In the genomic region with DNA sequence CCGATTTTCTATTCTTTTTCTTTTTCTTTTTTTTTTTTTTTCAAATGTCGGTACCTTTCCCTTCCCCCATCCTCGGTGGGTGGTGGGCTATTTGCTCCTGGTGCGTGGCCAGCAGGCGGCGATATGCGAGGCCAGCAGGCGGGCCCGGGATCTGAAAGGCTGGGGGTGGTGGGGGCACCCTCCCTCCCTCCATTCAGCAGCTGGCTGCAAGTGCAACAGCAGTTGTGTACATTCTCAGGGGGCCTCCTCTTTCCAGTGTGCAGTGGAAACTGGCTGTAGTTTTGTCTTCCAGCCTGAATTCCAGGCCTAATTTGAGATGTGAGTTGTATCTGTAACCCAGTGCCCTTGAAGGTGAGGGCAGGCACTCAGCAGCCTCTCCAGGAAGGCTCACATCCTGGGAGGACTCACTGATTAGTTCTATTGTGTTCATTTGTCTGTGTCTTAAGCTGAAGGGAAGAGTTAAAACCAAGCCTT, we compare ENCODE assay signal across 8 cellular contexts. TPM values are rescaled to one million over a fixed set of nuclear protein-coding genes. Genes with fewer than 3 reads are reported as not detected.
A peak's percentile ranks its signal among the peaks of the same experiment; 100 is the strongest.
DNase-seq lines count a peak whose midpoint lies in the region; ATAC-seq, FAIRE-seq and TF ChIP-seq lines count a peak whose summit lies in the region.

No MANE protein-coding gene starts in this region.

- H3K9me3 Mint-ChIP-seq in activated T-helper 17 cell treated with anti-CD3 and anti-CD28 coated beads, Interleukin-2, amount 50 U/mL, for 72 hours = no peaks in the 10 kb centered on the region

- no peak for FAIRE-seq in A549 (lab: Jason Lieb, UNC)
- no peak for FAIRE-seq in GM12891 (lab: Jason Lieb, UNC)

- H3K27me3 ChIP-seq in lower lobe of right lung (ENCODE audit: low read depth) (peaks cover 43% of the 10 kb centered on the region), vagina (no peaks in the 10 kb centered on the region)

- peak; percentile 13 to 22; a peak in 1 of 5 replicates for TF ChIP-seq RAD21 in A549 (conservative IDR thresholded peaks at IDR 0.05 in 1 of 2, IDR thresholded peaks at IDR 0.05 in 1 of 2)

- H3K36me3 Mint-ChIP-seq in activated T-helper 17 cell treated with anti-CD3 and anti-CD28 coated beads, Interleukin-2, amount 50 U/mL, for 72 hours (ENCODE audit: low read depth) = no peaks in the 10 kb centered on the region

- no peak overlapping the region for H3K27ac Mint-ChIP-seq in activated T-helper 17 cell treated with anti-CD3 and anti-CD28 coated beads, Interleukin-2, amount 50 U/mL, for 72 hours

- peak; percentile 32 for TF ChIP-seq CTCF in A549 (IDR thresholded peaks at IDR 0.05)
- peak; percentile 24 for TF ChIP-seq CTCF in lower lobe of right lung (IDR thresholded peaks at IDR 0.05)
- no peak for TF ChIP-seq CTCF in vagina (IDR thresholded peaks at IDR 0.05)

- ATAC-seq in A549 (no peak), lower lobe of right lung (no peak), GM21529 (IDR thresholded peaks at IDR 0.05; ENCODE audit: unreplicated experiment) (no peak), GM18909 (IDR thresholded peaks at IDR 0.05; ENCODE audit: poor library complexity, unreplicated experiment) (no peak), GM18502 (IDR thresholded peaks at IDR 0.05; ENCODE audit: poor library complexity, unreplicated experiment) (no peak)
- ATAC-seq in activated T-helper 17 cell treated with anti-CD3 and anti-CD28 coated beads, Interleukin-2, amount 50 U/mL, for 72 hours (replicated peaks) = no peak

- POLR2A ChIA-PET in A549 (lab: Yijun Ruan, JAX) = interaction anchor here (0.5 kb wide), 1 partner anchor 1257 kb away, joined by 3 read pairs; no protein-coding TSS in a partner anchor

- no peak for TF ChIP-seq EP300 in A549 (IDR thresholded peaks at IDR 0.05)

- TF ChIP-seq POLR2A in A549 (IDR thresholded peaks at IDR 0.05; ENCODE audit: low read length) = no peak
- no peak for TF ChIP-seq POLR2A in GM12891 (IDR thresholded peaks at IDR 0.05; ENCODE audit: low read depth, low read length)
- no peak for TF ChIP-seq POLR2A in vagina (IDR thresholded peaks at IDR 0.05)

- no peaks in the 10 kb centered on the region for H3K4me1 Mint-ChIP-seq in activated T-helper 17 cell treated with anti-CD3 and anti-CD28 coated beads, Interleukin-2, amount 50 U/mL, for 72 hours

- H3K4me1 ChIP-seq in A549 (peaks cover 24% of the 10 kb centered on the region), lower lobe of right lung (peaks cover 47% of the 10 kb centered on the region), vagina (peaks cover 47% of the 10 kb centered on the region)

- DNase-seq in A549 (ENCODE audit: low read depth in 1 of 2, low spot score in 1 of 2) = peak in 1 of 2 experiments; percentile 42
- peak; percentile 32 for DNase-seq in GM12891 (ENCODE audit: insufficient read length, low spot score)
- DNase-seq in lower lobe of right lung = no peak
- no peak for DNase-seq in vagina (ENCODE audit: extremely low spot score in 2 of 2)

- CTCF ChIA-PET in A549 (lab: Yijun Ruan, JAX) = interaction anchor here (0.7 to 1.3 kb wide), 5 partner anchors 54 to 665 kb away, joined by 3 to 6 read pairs (median 3); no protein-coding TSS in a partner anchor

- H3K27me3 Mint-ChIP-seq in activated T-helper 17 cell treated with anti-CD3 and anti-CD28 coated beads, Interleukin-2, amount 50 U/mL, for 72 hours = peaks cover 24% of the 10 kb centered on the region

- H3K9me3 ChIP-seq in A549 = no peaks in the 10 kb centered on the region
- no peaks in the 10 kb centered on the region for H3K9me3 ChIP-seq in lower lobe of right lung
- H3K9me3 ChIP-seq in vagina = no peaks in the 10 kb centered on the region

- no peak overlapping the region for H3K27ac ChIP-seq in A549
- no peak overlapping the region for H3K27ac ChIP-seq in lower lobe of right lung
- no peak overlapping the region for H3K27ac ChIP-seq in vagina

- peak overlapping the region; percentile 26 for H3K4me3 Mint-ChIP-seq in activated T-helper 17 cell treated with anti-CD3 and anti-CD28 coated beads, Interleukin-2, amount 50 U/mL, for 72 hours

- intact Hi-C loops in lower lobe of right lung (cut with DNase I) = no loop called here
- intact Hi-C loops in vagina (cut with DNase I) = no loop called here

- H3K4me3 ChIP-seq in A549 (no peak overlapping the region), lower lobe of right lung (no peak overlapping the region), vagina (peak overlapping the region in 1 of 2 donors; percentile 48)

- WGBS in A549 (ENCODE audit: missing lambda C conversion rate) = 6% methylated on average over 9 of the region's 9 CpGs

- no peaks in the 10 kb centered on the region for H3K36me3 ChIP-seq in lower lobe of right lung
- no peaks in the 10 kb centered on the region for H3K36me3 ChIP-seq in vagina

- H3K4me2 ChIP-seq in A549 = no peak overlapping the region

TF ChIP-seq in A549, 52 proteins besides CTCF, POLR2A, EP300 and RAD21 (continues in another document):
- TF ChIP-seq, protein P1, sequence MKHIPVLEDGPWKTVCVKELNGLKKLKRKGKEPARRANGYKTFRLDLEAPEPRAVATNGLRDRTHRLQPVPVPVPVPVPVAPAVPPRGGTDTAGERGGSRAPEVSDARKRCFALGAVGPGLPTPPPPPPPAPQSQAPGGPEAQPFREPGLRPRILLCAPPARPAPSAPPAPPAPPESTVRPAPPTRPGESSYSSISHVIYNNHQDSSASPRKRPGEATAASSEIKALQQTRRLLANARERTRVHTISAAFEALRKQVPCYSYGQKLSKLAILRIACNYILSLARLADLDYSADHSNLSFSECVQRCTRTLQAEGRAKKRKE (CRISPR knock-in tag; IDR thresholded peaks at IDR 0.05; ENCODE audit: low read depth) = no peak
- TF ChIP-seq HES2 (IDR thresholded peaks at IDR 0.05) (no peak), ZC3H11A (IDR thresholded peaks at IDR 0.05) (no peak), NR3C1 (IDR thresholded peaks at IDR 0.05) (no peak), CBX8 (IDR thresholded peaks at IDR 0.05) (no peak), SREBF2 (IDR thresholded peaks at IDR 0.05) (no peak)

TF ChIP-seq in GM12891, 5 proteins besides CTCF, POLR2A, EP300 and RAD21:
- no peak for TF ChIP-seq PAX5 (IDR thresholded peaks at IDR 0.05; ENCODE audit: insufficient read depth, low read length, severe bottlenecking)
- no peak for TF ChIP-seq POLR2AphosphoS5 (IDR thresholded peaks at IDR 0.05; ENCODE audit: low read depth, low read length)
- TF ChIP-seq TAF1 (IDR thresholded peaks at IDR 0.05; ENCODE audit: low read depth, low read length) = no peak
- no peak for TF ChIP-seq SPI1 (IDR thresholded peaks at IDR 0.05; ENCODE audit: low read depth, low read length)
- TF ChIP-seq POU2F2 (IDR thresholded peaks at IDR 0.05; ENCODE audit: low read depth, low read length) = no peak

RNA-seq across cellular contexts. Expression of gene MYCN, which starts 3.1 kb away (rescaled TPM):
- polyA plus RNA-seq in A549 (2011; rRNA removed) = not detected in 2 replicates
- not detected in 2 replicates for polyA plus RNA-seq in A549 (2012; cell fraction: cytosol; rRNA removed)
- 0.02 TPM in 1 of 2 replicates, not detected in the other for polyA plus RNA-seq in A549 (2012; cell fraction: nucleus; rRNA removed)
- not detected in 3 replicates for polyA plus RNA-seq in A549 (2017; fragmentation: RNase III; extraction: RNeasy Plus Mini Kit Qiagen cat#74134 plus additional on column Dnase treatment)
- not detected in 2 replicates for polyA minus RNA-seq in A549 (2011; rRNA and poly(A)+ RNA removed)
- polyA plus RNA-seq in GM12891 (2012; ENCODE audit: low read depth, missing spikeins) = not detected
- total RNA-seq in activated T-helper 17 cell treated with anti-CD3 and anti-CD28 coated beads, Interleukin-2, amount 50 U/mL, for 72 hours = not detected
- 0.68 TPM for total RNA-seq in lower lobe of right lung
- total RNA-seq in vagina = 2.0 TPM

Comparison
In these comparisons a context has a peak if more than half of its experiments do, and no peak if none do; other contexts are left out.
1. CTCF ChIP-seq: peak in A549 (single experiment) and lower lobe of right lung (single experiment); none in vagina (0 of 3).